In the genomic region with DNA sequence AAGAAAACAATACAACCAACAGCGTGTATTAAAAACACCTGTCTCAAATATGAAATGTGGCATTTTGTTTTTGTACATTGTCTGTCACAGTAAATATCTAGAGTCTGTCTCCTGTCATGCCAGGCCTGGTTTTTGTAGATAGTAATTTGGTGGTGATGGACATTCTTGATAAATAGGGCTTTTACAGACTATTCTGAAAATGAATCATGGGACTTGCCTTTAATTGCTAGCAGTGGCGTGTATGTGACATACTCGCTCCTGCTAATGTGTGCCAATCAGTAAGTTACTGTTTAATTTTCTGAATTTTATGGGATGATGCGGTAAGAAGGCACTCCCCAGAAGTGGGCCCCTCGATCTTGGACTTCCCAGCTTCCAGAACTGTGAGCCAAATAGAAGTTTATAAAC, we compare ENCODE assay signal across 19 cellular contexts.
DNase-seq lines count a peak whose midpoint lies in the region; ATAC-seq and TF ChIP-seq lines count a peak whose summit lies in the region.
"Had no signal": no experiment of that assay in that cellular context is flagged by ENCODE, and none has a peak within 500 bp of the region (broad histone marks: within the 10 kb centered on the region; RNA-seq: fewer than 3 reads in every experiment).

No MANE protein-coding gene starts in this region.

- TF ChIP-seq RAD21 in SK-N-SH (IDR thresholded peaks at IDR 0.05; ENCODE audit: low read length) = 0 out of 2 replicates have a peak, but pooled peaks have one; percentile 1

- H3K79me2 ChIP-seq in SK-N-SH (ENCODE audit: insufficient read depth) (peaks cover 54% of the 10 kb centered on the region; the same call in 1 of the 2 replicates), hepatocyte (peaks cover 69% of the 10 kb centered on the region)

- H3K9ac ChIP-seq in BLaER1 treated with 17β-estradiol and CSF1 and Interleukin-3, amounts not matched to agents 10 nM and 100 nM = no peak overlapping the region
- H3K9ac ChIP-seq in SK-N-SH (no peak overlapping the region), skeletal muscle satellite cell (ENCODE audit: low read depth, low read length) (no peak overlapping the region)

- TF ChIP-seq CTCF in SK-N-SH (IDR thresholded peaks at IDR 0.05) (no peak), hepatocyte (IDR thresholded peaks at IDR 0.05; ENCODE audit: poor library complexity) (no peak), breast epithelium (IDR thresholded peaks at IDR 0.05) (no peak)

- peak; percentile 60 to 99; a peak in 3 of 4 replicates for TF ChIP-seq EP300 in SK-N-SH (IDR thresholded peaks at IDR 0.05; ENCODE audit: borderline replicate concordance in 1 of 2, low read depth in 1 of 2, low read length in 1 of 2)

- no peaks in the 10 kb centered on the region for H3K36me3 ChIP-seq in BLaER1 treated with 17β-estradiol and CSF1 and Interleukin-3, amounts not matched to agents 10 nM and 100 nM
- H3K36me3 ChIP-seq in SK-N-SH (replicated peaks in 1 of 2; ENCODE audit: control insufficient read depth in 1 of 2, insufficient read depth in 2 of 2, low read length in 1 of 2) = no peaks in the 10 kb centered on the region
- no peaks in the 10 kb centered on the region for H3K36me3 ChIP-seq in hepatocyte (replicated peaks; ENCODE audit: insufficient read depth, low read depth)
- H3K36me3 ChIP-seq in skeletal muscle satellite cell (ENCODE audit: insufficient read depth, low read length) = no peaks in the 10 kb centered on the region
- no peaks in the 10 kb centered on the region for H3K36me3 ChIP-seq in breast epithelium
- H3K36me3 ChIP-seq: left lung, tibial nerve had no signal

- H3K4me2 ChIP-seq in BLaER1 treated with 17β-estradiol and CSF1 and Interleukin-3, amounts not matched to agents 10 nM and 100 nM = peak overlapping the region in 6 of 11 experiments; percentile 26 to 53 (median 47); a peak in 12 of 22 replicates
- H3K4me2 ChIP-seq in SK-N-SH = peak overlapping the region; percentile 27; the same call in 1 of the 2 replicates
- H3K4me2 ChIP-seq in hepatocyte = peak overlapping the region; percentile 2
- peak overlapping the region; percentile 16 for H3K4me2 ChIP-seq in skeletal muscle satellite cell (ENCODE audit: low read length)

- H3K4me3 ChIP-seq in BLaER1 treated with 17β-estradiol and CSF1 and Interleukin-3, amounts not matched to agents 10 nM and 100 nM = no peak overlapping the region
- peak overlapping the region in 1 of 2 experiments; percentile 1; a peak in 1 of 4 replicates for H3K4me3 ChIP-seq in SK-N-SH (ENCODE audit: low read depth in 2 of 2, low read length in 1 of 2)
- no peak overlapping the region for H3K4me3 ChIP-seq in hepatocyte
- H3K4me3 ChIP-seq in skeletal muscle satellite cell (ENCODE audit: low read length) = no peak overlapping the region
- no peak overlapping the region for H3K4me3 ChIP-seq in breast epithelium
- H3K4me3 ChIP-seq: left lung, tibial nerve had no signal

- POLR2A ChIA-PET in SK-N-SH (lab: Yijun Ruan, JAX) = interaction anchor here (0.7 to 1.4 kb wide), 3 partner anchors 21 to 83 kb away, joined by 3 to 8 read pairs (median 4); a partner anchor contains a TSS

- no peaks in the 10 kb centered on the region for H3K9me3 ChIP-seq in BLaER1 treated with 17β-estradiol and CSF1 and Interleukin-3, amounts not matched to agents 10 nM and 100 nM (replicated peaks in 1 of 11)
- H3K9me3 ChIP-seq in SK-N-SH (no peaks in the 10 kb centered on the region), hepatocyte (ENCODE audit: low read depth) (no peaks in the 10 kb centered on the region), skeletal muscle satellite cell (replicated peaks; ENCODE audit: low read length) (no peaks in the 10 kb centered on the region), breast epithelium (no peaks in the 10 kb centered on the region)
- H3K9me3 ChIP-seq: left lung, tibial nerve had no signal

- H3K27ac ChIP-seq in BLaER1 treated with 17β-estradiol and CSF1 and Interleukin-3, amounts not matched to agents 10 nM and 100 nM = no peak overlapping the region
- H3K27ac ChIP-seq in SK-N-SH (ENCODE audit: low read depth in 2 of 2, low read length in 1 of 2) = peak overlapping the region; percentile 94 to 99
- peak overlapping the region; percentile 35 for H3K27ac ChIP-seq in hepatocyte
- H3K27ac ChIP-seq in breast epithelium = no peak overlapping the region
- H3K27ac ChIP-seq: left lung had no signal

- DNase-seq in SK-N-SH = peak; percentile 60
- no peak for DNase-seq in hepatocyte (ENCODE audit: low spot score)
- no peak for DNase-seq in T-helper 9 cell
- DNase-seq in breast epithelium (ENCODE audit: low spot score in 2 of 2) = no peak
- no peak for DNase-seq in stimulated activated CD4-positive, alpha-beta T cell treated with anti-CD3 and anti-CD28 coated beads, Interleukin-4, amount 100 ng/mL, for 1 hour
- DNase-seq: ACHN; activated effector memory CD4-positive, alpha-beta T cell treated with Interleukin-2 at 50 U/mL for 16 hours; head of caudate nucleus; left lung; MM.1S; NCI-H1436; NCI-H510A treated with DMSO at 0.1 percent for 48 hours; stimulated activated CD4-positive, alpha-beta T cell treated with anti-CD3 and anti-CD28 coated beads, Interleukin-4, amount 100 ng/mL, for 4 hours; stimulated activated naive CD8-positive, alpha-beta T cell treated with anti-CD3 and anti-CD28 coated beads, Interleukin-15, Interleukin-2, amounts not matched to agents 100 U/mL and 50 U/mL, for 24 hours had no signal

- TF ChIP-seq POLR2A in breast epithelium (IDR thresholded peaks at IDR 0.05) = no peak

- H4K20me1 ChIP-seq in BLaER1 treated with 17β-estradiol and CSF1 and Interleukin-3, amounts not matched to agents 10 nM and 100 nM = no peaks in the 10 kb centered on the region
- H4K20me1 ChIP-seq in SK-N-SH (ENCODE audit: insufficient read depth) (peaks cover 5% of the 10 kb centered on the region; the same call in 1 of the 2 replicates), hepatocyte (ENCODE audit: insufficient read depth, poor library complexity, severe bottlenecking) (peaks cover 5% of the 10 kb centered on the region)

- intact Hi-C loops in breast epithelium (cut with DNase I; ENCODE audit: low total_unique reads) = loop anchor here (2.0 kb wide), 1 partner anchor 79 kb away; no protein-coding TSS in a partner anchor

- CTCF ChIA-PET in SK-N-SH (lab: Yijun Ruan, JAX) = interaction anchor here (2.2 to 4.5 kb wide), 3 partner anchors 20 to 66 kb away, joined by 6 to 37 read pairs (median 14); no protein-coding TSS in a partner anchor

- peaks cover 0 to 22% (median 7%) of the 10 kb centered on the region in 10 experiments; a peak in 14 of 20 replicates for H3K4me1 ChIP-seq in BLaER1 treated with 17β-estradiol and CSF1 and Interleukin-3, amounts not matched to agents 10 nM and 100 nM
- H3K4me1 ChIP-seq in SK-N-SH (ENCODE audit: control insufficient read depth in 1 of 2, insufficient read depth in 2 of 2, low read depth in 1 of 2, low read length in 1 of 2) (peaks cover 0 to 70% of the 10 kb centered on the region in 2 experiments; a peak in 2 of 4 replicates), hepatocyte (ENCODE audit: insufficient read depth) (peaks cover 15% of the 10 kb centered on the region), skeletal muscle satellite cell (ENCODE audit: control insufficient read depth, insufficient read depth, low read length) (peaks cover 20% of the 10 kb centered on the region), breast epithelium (no peaks in the 10 kb centered on the region)

- H3K27me3 ChIP-seq in BLaER1 treated with 17β-estradiol and CSF1 and Interleukin-3, amounts not matched to agents 10 nM and 100 nM = no peaks in the 10 kb centered on the region
- H3K27me3 ChIP-seq in SK-N-SH (ENCODE audit: insufficient read depth) (no peaks in the 10 kb centered on the region), hepatocyte (no peaks in the 10 kb centered on the region), skeletal muscle satellite cell (ENCODE audit: control insufficient read depth, insufficient read depth, low read length) (no peaks in the 10 kb centered on the region), breast epithelium (no peaks in the 10 kb centered on the region)
- H3K27me3 ChIP-seq: left lung, tibial nerve had no signal

- H3F3A ChIP-seq in SK-N-SH (replicated peaks; ENCODE audit: insufficient read depth) = peaks cover 22% of the 10 kb centered on the region

- no peaks in the 10 kb centered on the region for H3K9me2 ChIP-seq in SK-N-SH
- no peaks in the 10 kb centered on the region for H3K9me2 ChIP-seq in hepatocyte (replicated peaks; ENCODE audit: insufficient read depth)

- 23% methylated on average over 5 of the region's 5 CpGs for WGBS in SK-N-SH (ENCODE audit: low lambda C conversion rate)
- 64% methylated on average over 5 of the region's 5 CpGs for WGBS in hepatocyte (ENCODE audit: low lambda C conversion rate, missing lambda C conversion rate)

- H2AFZ ChIP-seq in SK-N-SH (ENCODE audit: low read depth) (no peak overlapping the region), hepatocyte (no peak overlapping the region)

- no peak for ATAC-seq in HG03571 (IDR thresholded peaks at IDR 0.05; ENCODE audit: unreplicated experiment)
- ATAC-seq: left lung; Panc1; stimulated activated naive CD8-positive, alpha-beta T cell treated with anti-CD3 and anti-CD28 coated beads, Interleukin-15, Interleukin-2, amounts not matched to agents 100 U/mL and 50 U/mL, for 24 hours had no signal

TF ChIP-seq in SK-N-SH, 30 proteins besides CTCF, POLR2A, EP300 and RAD21 (continues in another document):
- TF ChIP-seq, protein P1, sequence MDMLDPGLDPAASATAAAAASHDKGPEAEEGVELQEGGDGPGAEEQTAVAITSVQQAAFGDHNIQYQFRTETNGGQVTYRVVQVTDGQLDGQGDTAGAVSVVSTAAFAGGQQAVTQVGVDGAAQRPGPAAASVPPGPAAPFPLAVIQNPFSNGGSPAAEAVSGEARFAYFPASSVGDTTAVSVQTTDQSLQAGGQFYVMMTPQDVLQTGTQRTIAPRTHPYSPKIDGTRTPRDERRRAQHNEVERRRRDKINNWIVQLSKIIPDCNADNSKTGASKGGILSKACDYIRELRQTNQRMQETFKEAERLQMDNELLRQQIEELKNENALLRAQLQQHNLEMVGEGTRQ (IDR thresholded peaks at IDR 0.05; ENCODE audit: borderline replicate concordance, low read depth, low read length) = no peak
- no peak for TF ChIP-seq GABPA (IDR thresholded peaks at IDR 0.05; ENCODE audit: low read depth)
- TF ChIP-seq TCF12 (IDR thresholded peaks at IDR 0.05) = peak; percentile 97
- TF ChIP-seq POLR2AphosphoS5 (IDR thresholded peaks at IDR 0.05; ENCODE audit: low read depth, low read length) = peak; percentile 89
- no peak for TF ChIP-seq FOSL2 (IDR thresholded peaks at IDR 0.05; ENCODE audit: borderline replicate concordance, low read depth)
- TF ChIP-seq MXI1 (IDR thresholded peaks at IDR 0.05; ENCODE audit: low read depth, low read length) = peak; percentile 91
- peak; percentile 64 for TF ChIP-seq JUND (IDR thresholded peaks at IDR 0.05)
- TF ChIP-seq SIN3A (IDR thresholded peaks at IDR 0.05; ENCODE audit: borderline replicate concordance, low read depth, low read length) = peak; percentile 77
- TF ChIP-seq FOXJ3 (CRISPR knock-in tag; IDR thresholded peaks at IDR 0.05) = peak; percentile 81

Comparison
In these comparisons a context has a peak if more than half of its experiments do, and no peak if none do; other contexts are left out.
1. H3K27ac ChIP-seq: peak in SK-N-SH (2 of 2) and hepatocyte (single experiment); none in BLaER1 treated with 17β-estradiol and CSF1 and Interleukin-3, amounts not matched to agents 10 nM and 100 nM (0 of 11) and breast epithelium (0 of 2).
2. Peak in every context shown above with its lines, with median percentiles within 50 percentile points of each other: H3K4me2 ChIP-seq.